In the genomic region with DNA sequence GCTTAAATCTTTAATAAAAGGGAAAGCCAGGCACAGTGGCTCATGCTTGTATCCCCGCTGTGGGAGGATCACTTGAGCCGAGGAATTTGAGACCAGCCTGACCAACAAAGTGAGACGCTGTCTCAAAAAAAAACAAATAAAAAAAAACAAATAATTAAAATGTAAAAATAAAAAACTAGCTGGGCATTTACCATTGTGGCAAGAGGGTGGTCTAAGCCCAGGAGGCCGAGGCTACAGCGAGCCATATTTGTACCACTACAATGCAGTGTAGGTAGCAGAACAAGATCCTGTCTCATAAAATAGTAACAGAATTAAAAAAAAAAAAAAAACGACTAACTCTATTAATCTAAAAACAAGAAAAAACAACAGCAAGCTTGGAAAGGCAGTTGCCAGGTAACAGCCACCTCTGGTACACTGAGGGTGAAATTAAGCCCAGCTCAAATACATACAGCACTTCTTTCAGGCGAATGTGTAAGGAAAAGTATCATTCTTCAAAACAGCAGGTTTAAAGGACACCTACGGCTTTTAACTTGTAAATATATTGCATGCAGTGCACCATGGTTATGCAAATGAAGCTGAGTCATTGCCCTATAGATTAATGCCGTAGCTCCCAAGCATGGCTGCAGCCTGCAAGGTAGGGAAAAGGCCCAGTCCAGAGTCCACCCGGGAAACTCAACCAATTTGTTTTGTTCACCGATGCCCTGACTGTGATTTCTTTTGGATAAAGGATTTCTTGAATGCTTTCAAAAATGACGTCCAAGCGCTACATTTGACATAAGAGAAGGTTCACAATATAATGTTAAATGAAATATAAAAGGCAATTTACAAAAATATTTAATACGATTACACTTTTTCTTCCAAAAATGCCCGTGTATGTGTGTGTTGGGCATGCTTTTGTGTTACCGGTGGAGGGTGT, we compare ENCODE assay signal across 9 cellular contexts. TPM values are rescaled to one million over a fixed set of nuclear protein-coding genes. Genes with fewer than 3 reads are reported as not detected.
DNase-seq lines count a peak whose midpoint lies in the region; ATAC-seq and TF ChIP-seq lines count a peak whose summit lies in the region.
"Had no signal": no experiment of that assay in that cellular context is flagged by ENCODE, and none has a peak within 500 bp of the region (broad histone marks: within the 10 kb centered on the region; RNA-seq: fewer than 3 reads in every experiment).

No MANE protein-coding gene starts in this region.

- ATAC-seq in GM18520 (IDR thresholded peaks at IDR 0.05; ENCODE audit: unreplicated experiment) = no peak
- no peak for ATAC-seq in HG02642 (IDR thresholded peaks at IDR 0.05; ENCODE audit: poor library complexity, unreplicated experiment)

- DNase-seq in A172 (ENCODE audit: low spot score) (peak; percentile 86), HCEC 1CT (peak; percentile 72), RKO (ENCODE audit: low spot score) (peak; percentile 91), foreskin fibroblast (peak; percentile 36 to 52), activated gamma-delta T cell (lab: John Stamatoyannopoulos, UW) (no peak)
- no peak for DNase-seq in activated naive CD4-positive, alpha-beta T cell treated with anti-CD3 and anti-CD28 coated beads, Interleukin-2, amount 50 U/mL, for 16 hours
- DNase-seq: NCI-H1436 had no signal

- H3K4me3 ChIP-seq in foreskin fibroblast (ENCODE audit: low read depth in 1 of 2, low read length in 2 of 2) = no peak overlapping the region

- no peak for TF ChIP-seq CTCF in foreskin fibroblast (IDR thresholded peaks at IDR 0.05; ENCODE audit: low read depth, low read length)

RNA-seq across cellular contexts. Expression of gene TXLNG, which starts 14.5 kb away (rescaled TPM):
- total RNA-seq in A172 (2014; rRNA removed; shearing (Covaris generic)) = 14.7 and 21.1 TPM in 2 replicates

RNA-seq across cellular contexts. Expression of gene SYAP1, which starts 52.3 kb away (rescaled TPM):
- total RNA-seq in A172 (2014; rRNA removed; shearing (Covaris generic)) = 50.1 and 53.8 TPM in 2 replicates

RNA-seq across cellular contexts. Expression of gene CTPS2, which starts 59.3 kb away (rescaled TPM):
- 30.0 and 32.9 TPM in 2 replicates for total RNA-seq in A172 (2014; rRNA removed; shearing (Covaris generic))

Comparison
In these comparisons a context has a peak if more than half of its experiments do, and no peak if none do; other contexts are left out.
1. DNase-seq: peak in A172 (single experiment), HCEC 1CT (single experiment), RKO (single experiment) and foreskin fibroblast (2 of 2); none in activated naive CD4-positive, alpha-beta T cell treated with anti-CD3 and anti-CD28 coated beads, Interleukin-2, amount 50 U/mL, for 16 hours (single experiment) and activated gamma-delta T cell (single experiment).